14 cellular contexts compared by ENCODE assay signal in genomic region chr1:44699375-44699774, GRCh38. TPM values are rescaled to one million over a fixed set of nuclear protein-coding genes. Genes with fewer than 3 reads are reported as not detected.
"Had no signal": no experiment of that assay in that cellular context is flagged by ENCODE, and none has a peak within 500 bp of the region (broad histone marks: within the 10 kb centered on the region; RNA-seq: fewer than 3 reads in every experiment).

No MANE protein-coding gene starts in this region.

RNA-seq across cellular contexts. Expression of gene RNU5D-1, which starts 31.6 kb away (rescaled TPM):
- total RNA-seq: activated B cell treated with CpG ODN at 0.5 μM for 24 hours; activated CD4-positive, alpha-beta memory T cell treated with anti-CD3 and anti-CD28 coated beads for 36 hours; activated CD4-positive, alpha-beta memory T cell treated with anti-CD3 and anti-CD28 coated beads, Interleukin-2, amount 10 ng/mL, durations not matched to agents 7 days and 5 days; activated CD4-positive, alpha-beta T cell treated with anti-CD3 and anti-CD28 coated beads for 36 hours; activated CD4-positive, alpha-beta T cell treated with anti-CD3 and anti-CD28 coated beads, Interleukin-2, amount 10 ng/mL, durations not matched to agents 24 days and 14 days; activated CD4-positive, alpha-beta T cell treated with anti-CD3 and anti-CD28 coated beads, Interleukin-2, amount 10 ng/mL, durations not matched to agents 7 days and 5 days; activated CD8-positive, alpha-beta memory T cell treated with anti-CD3 and anti-CD28 coated beads for 36 hours; activated CD8-positive, alpha-beta memory T cell treated with anti-CD3 and anti-CD28 coated beads, Interleukin-2, amount 10 ng/mL, durations not matched to agents 7 days and 5 days; activated CD8-positive, alpha-beta T cell treated with anti-CD3 and anti-CD28 coated beads for 36 hours; activated CD8-positive, alpha-beta T cell treated with anti-CD3 and anti-CD28 coated beads, Interleukin-2, amount 10 ng/mL, durations not matched to agents 7 days and 5 days; T-helper 1 cell treated with Interleukin-12 subunit alpha and Interleukin-12 subunit beta and Interleukin-4 antibody, amounts not matched to agents 30 ng/mL and 1 ng/mL, for 36 hours; T-helper 17 cell; T-helper 2 cell treated with Interferon-gamma antibody and Interleukin-4, amounts not matched to agents 100 ng/mL and 5 ng/mL, for 36 hours; WTC11 had no signal
